ENCODE assay signal across 18 cellular contexts in genomic region chr13:99988469-99989375, GRCh38. TPM values are rescaled to one million over a fixed set of nuclear protein-coding genes. Genes with fewer than 3 reads are reported as not detected.
DNase-seq lines count a peak whose midpoint lies in the region; ATAC-seq and TF ChIP-seq lines count a peak whose summit lies in the region.
"Had no signal": no experiment of that assay in that cellular context is flagged by ENCODE, and none has a peak within 500 bp of the region (broad histone marks: within the 10 kb centered on the region; RNA-seq: fewer than 3 reads in every experiment).

No MANE protein-coding gene starts in this region.

- TF ChIP-seq EP300 in ovary (IDR thresholded peaks at IDR 0.05): no peak

- H3K4ac ChIP-seq in mesenchymal stem cell (ENCODE audit: low read depth in 1 of 2, low read length in 2 of 2): no peak overlapping the region

- WGBS in mesenchymal stem cell: 6% methylated on average over 41 of the region's 50 CpGs
- 9 to 12% (median 9%) methylated on average over 49 to 50 of the region's 50 CpGs for WGBS in ovary, 3 donors

- no peak overlapping the region for H4K91ac ChIP-seq in mesenchymal stem cell (ENCODE audit: low read length)

- peak overlapping the region; percentile 78 for H3K4me2 ChIP-seq in mesenchymal stem cell (ENCODE audit: low read length, poor library complexity, severe bottlenecking)
- H3K4me2 ChIP-seq: BLaER1 had no signal

- TF ChIP-seq CTCF in ovary (IDR thresholded peaks at IDR 0.05): no peak
- TF ChIP-seq CTCF in GM13977 (IDR thresholded peaks at IDR 0.05; ENCODE audit: extremely low read depth, insufficient read depth, missing control alignments): no peak

- intact Hi-C loops in ovary (cut with DNase I): no loop called here

- H2BK12ac ChIP-seq in mesenchymal stem cell (ENCODE audit: low read length in 2 of 2): no peak overlapping the region

- no peak overlapping the region for H2BK120ac ChIP-seq in mesenchymal stem cell (ENCODE audit: low read depth, low read length)

- H3K4me3 Mint-ChIP-seq in CD4-positive, CD25-positive, alpha-beta regulatory T cell: peak overlapping the region; percentile 48 to 83 (median 57)
- no peak overlapping the region for H3K4me3 Mint-ChIP-seq in central memory CD8-positive, alpha-beta T cell
- H3K4me3 Mint-ChIP-seq: activated T-cell treated with anti-CD3 and anti-CD28 coated beads, Interleukin-2, amount 50 U/mL, for 24 hours had no signal

- H3K9ac ChIP-seq in HUES48 (ENCODE audit: low read depth, low read length) (no peak overlapping the region), mesenchymal stem cell (ENCODE audit: low read length) (no peak overlapping the region)
- H3K9ac ChIP-seq: BLaER1 had no signal

- H3K27me3 Mint-ChIP-seq in CD4-positive, CD25-positive, alpha-beta regulatory T cell: peaks cover 94% of the 10 kb centered on the region
- peaks cover 94% of the 10 kb centered on the region for H3K27me3 Mint-ChIP-seq in central memory CD8-positive, alpha-beta T cell

- no peaks in the 10 kb centered on the region for H3K79me1 ChIP-seq in mesenchymal stem cell (replicated peaks; ENCODE audit: low read length, poor library complexity, severe bottlenecking)

- H3K18ac ChIP-seq in mesenchymal stem cell (ENCODE audit: low read depth in 1 of 2, low read length in 2 of 2): no peak overlapping the region

- H3K27ac Mint-ChIP-seq in CD4-positive, CD25-positive, alpha-beta regulatory T cell: no peak overlapping the region
- peak overlapping the region; percentile 79 for H3K27ac Mint-ChIP-seq in central memory CD8-positive, alpha-beta T cell (ENCODE audit: low read depth)

- H3K14ac ChIP-seq in mesenchymal stem cell (ENCODE audit: low read length in 2 of 2): no peak overlapping the region

- peaks cover 9 to 49% (median 26%) of the 10 kb centered on the region in 4 donors for H3K4me1 Mint-ChIP-seq in CD4-positive, CD25-positive, alpha-beta regulatory T cell
- H3K4me1 Mint-ChIP-seq in central memory CD8-positive, alpha-beta T cell: peaks cover 11% of the 10 kb centered on the region

- in situ Hi-C loops in GM13977 (cut with MboI; ENCODE audit: low pct_unique_long_range_greater_than_20kb, low sequenced_read_pairs, unreplicated experiment): loop anchor here (25.0 kb wide), 2 partner anchors 249 to 524 kb away; no protein-coding TSS in a partner anchor

- H3K9me3 ChIP-seq in CD4-positive, CD25-positive, alpha-beta regulatory T cell (ENCODE audit: control insufficient read depth in 2 of 2, low read length in 2 of 2): peaks cover 5 to 40% of the 10 kb centered on the region in 2 experiments
- H3K9me3 ChIP-seq in HUES48 (ENCODE audit: control insufficient read depth, insufficient read depth, low read length) (no peaks in the 10 kb centered on the region), mesenchymal stem cell (ENCODE audit: control insufficient read depth, low read length) (no peaks in the 10 kb centered on the region), ovary (no peaks in the 10 kb centered on the region)

- H2BK5ac ChIP-seq in mesenchymal stem cell (ENCODE audit: low read depth, low read length, poor library complexity, severe bottlenecking): peak overlapping the region; percentile 80

- peaks cover 58% of the 10 kb centered on the region for H3K27me3 ChIP-seq in CD4-positive, CD25-positive, alpha-beta regulatory T cell (ENCODE audit: control insufficient read depth, insufficient read depth, low read length)
- H3K27me3 ChIP-seq in HUES48 (ENCODE audit: control insufficient read depth, insufficient read depth, low read length): peaks cover 94% of the 10 kb centered on the region
- H3K27me3 ChIP-seq in mesenchymal stem cell (ENCODE audit: control insufficient read depth in 1 of 2, insufficient read depth in 1 of 2, low read length in 2 of 2): peaks cover 0 to 98% of the 10 kb centered on the region in 2 experiments
- peaks cover 3% of the 10 kb centered on the region for H3K27me3 ChIP-seq in ovary

- H3K9me3 Mint-ChIP-seq in CD4-positive, CD25-positive, alpha-beta regulatory T cell: peaks cover 0 to 27% (median 8%) of the 10 kb centered on the region in 7 donors
- H3K9me3 Mint-ChIP-seq in central memory CD8-positive, alpha-beta T cell: no peaks in the 10 kb centered on the region
- H3K9me3 Mint-ChIP-seq: activated T-cell treated with anti-CD3 and anti-CD28 coated beads, Interleukin-2, amount 50 U/mL, for 24 hours had no signal

- no peak for TF ChIP-seq POLR2A in ovary (IDR thresholded peaks at IDR 0.05)

- H3K36me3 ChIP-seq in CD4-positive, CD25-positive, alpha-beta regulatory T cell (ENCODE audit: control insufficient read depth, insufficient read depth, low read length): no peaks in the 10 kb centered on the region
- H3K36me3 ChIP-seq in HUES48 (ENCODE audit: control insufficient read depth, insufficient read depth, low read length): peaks cover 27% of the 10 kb centered on the region
- H3K36me3 ChIP-seq in mesenchymal stem cell (ENCODE audit: control insufficient read depth in 1 of 2, insufficient read depth in 2 of 2, low read depth in 1 of 2, low read length in 2 of 2): peaks cover 0 to 18% of the 10 kb centered on the region in 2 experiments
- H3K36me3 ChIP-seq in ovary: no peaks in the 10 kb centered on the region
- H3K36me3 ChIP-seq: BLaER1, SJSA1 had no signal

- H3K36me3 Mint-ChIP-seq in CD4-positive, CD25-positive, alpha-beta regulatory T cell: no peaks in the 10 kb centered on the region
- peaks cover 38% of the 10 kb centered on the region for H3K36me3 Mint-ChIP-seq in central memory CD8-positive, alpha-beta T cell (ENCODE audit: insufficient read depth)

- H4K8ac ChIP-seq in mesenchymal stem cell (ENCODE audit: low read length): no peak overlapping the region

- H3K27ac ChIP-seq in CD4-positive, CD25-positive, alpha-beta regulatory T cell (ENCODE audit: insufficient read depth, low read length, poor library complexity, severe bottlenecking): no peak overlapping the region
- peak overlapping the region; percentile 51 for H3K27ac ChIP-seq in HUES48 (ENCODE audit: low read depth, low read length)
- H3K27ac ChIP-seq in mesenchymal stem cell (ENCODE audit: low read length, poor library complexity, severe bottlenecking): peak overlapping the region; percentile 89
- H3K27ac ChIP-seq in ovary: no peak overlapping the region
- H3K27ac ChIP-seq: BLaER1, SJSA1 had no signal

- peaks cover 43% of the 10 kb centered on the region for H3K4me1 ChIP-seq in CD4-positive, CD25-positive, alpha-beta regulatory T cell (ENCODE audit: control insufficient read depth, insufficient read depth, low read length, poor library complexity, severe bottlenecking)
- peaks cover 69% of the 10 kb centered on the region for H3K4me1 ChIP-seq in HUES48 (ENCODE audit: control insufficient read depth, insufficient read depth, low read length)
- H3K4me1 ChIP-seq in mesenchymal stem cell (ENCODE audit: control insufficient read depth, insufficient read depth, low read depth, low read length): peaks cover 30% of the 10 kb centered on the region
- H3K4me1 ChIP-seq in ovary (ENCODE audit: insufficient read depth): peaks cover 1% of the 10 kb centered on the region
- H3K4me1 ChIP-seq: BLaER1 had no signal

- no peak overlapping the region for H3K4me3 ChIP-seq in CD4-positive, CD25-positive, alpha-beta regulatory T cell (ENCODE audit: low read depth, low read length)
- peak overlapping the region; percentile 56 for H3K4me3 ChIP-seq in HUES48 (ENCODE audit: low read depth, low read length)
- H3K4me3 ChIP-seq in mesenchymal stem cell (ENCODE audit: insufficient read depth in 1 of 2, low read depth in 1 of 2, low read length in 2 of 2): peak overlapping the region in 1 of 2 experiments; percentile 31
- H3K4me3 ChIP-seq in ovary: no peak overlapping the region
- H3K4me3 ChIP-seq: BLaER1, SJSA1 had no signal

- ATAC-seq in CD4-positive, CD25-positive, alpha-beta regulatory T cell (ENCODE audit: low read depth in 2 of 2): no peak
- ATAC-seq in central memory CD8-positive, alpha-beta T cell (replicated peaks; ENCODE audit: extremely low read depth, poor library complexity, severe bottlenecking): no peak
- no peak for ATAC-seq in HG02642 (IDR thresholded peaks at IDR 0.05; ENCODE audit: poor library complexity, unreplicated experiment)

- H2AFZ ChIP-seq in mesenchymal stem cell (ENCODE audit: low read depth, low read length): no peak overlapping the region

- DNase-seq in CD4-positive, CD25-positive, alpha-beta regulatory T cell: no peak
- DNase-seq in central memory CD8-positive, alpha-beta T cell (ENCODE audit: low spot score in 2 of 2): no peak
- DNase-seq in mesenchymal stem cell (no peak), NCI-H524 treated with DMSO at 0.1 percent for 48 hours (lab: John Stamatoyannopoulos, UW) (no peak), ovary (no peak), GM13977 (ENCODE audit: low spot score) (no peak)
- DNase-seq: activated T-cell treated with anti-CD3 and anti-CD28 coated beads, Interleukin-2, amount 50 U/mL, for 24 hours; GDM1; head of caudate nucleus; NCI-H1048; stimulated activated CD4-positive, alpha-beta T cell treated with anti-CD3 and anti-CD28 coated beads, Interleukin-4, amount 100 ng/mL, for 4 hours; stimulated activated naive CD4-positive, alpha-beta T cell treated with Interleukin-2 at 50 U/mL for 16 hours had no signal

- H2BK15ac ChIP-seq in mesenchymal stem cell (ENCODE audit: low read depth, poor library complexity, severe bottlenecking): no peak overlapping the region

- peak overlapping the region; percentile 75 for H2AK5ac ChIP-seq in mesenchymal stem cell (ENCODE audit: low read length, severe bottlenecking)

- H3K23ac ChIP-seq in mesenchymal stem cell (ENCODE audit: low read length in 2 of 2): no peak overlapping the region

RNA-seq across cellular contexts. Expression of gene ZIC2, which starts 7.1 kb away (rescaled TPM):
- not detected for total RNA-seq in CD4-positive, CD25-positive, alpha-beta regulatory T cell
- not detected for polyA plus RNA-seq in CD4-positive, CD25-positive, alpha-beta regulatory T cell
- not detected for polyA plus RNA-seq in mesenchymal stem cell (2013, experiment 1 of 2)
- polyA plus RNA-seq in mesenchymal stem cell (2013, experiment 2 of 2): not detected
- total RNA-seq in ovary: under 1 TPM in 1 of 7 donors, not detected in 6; 0.36 TPM
- under 1 TPM; 0.02 to 0.07 TPM for polyA plus RNA-seq in ovary
- total RNA-seq: mesenteric fat pad, renal cortical epithelial cell had no signal

RNA-seq across cellular contexts. Expression of gene ZIC5, which starts 17.2 kb away (rescaled TPM):
- not detected for total RNA-seq in CD4-positive, CD25-positive, alpha-beta regulatory T cell
- polyA plus RNA-seq in CD4-positive, CD25-positive, alpha-beta regulatory T cell: not detected
- not detected for polyA plus RNA-seq in mesenchymal stem cell (2013, experiment 1 of 2)
- not detected for polyA plus RNA-seq in mesenchymal stem cell (2013, experiment 2 of 2)
- total RNA-seq in ovary: under 1 TPM in 2 of 7 donors, not detected in 5; 0.10 to 0.11 TPM
- polyA plus RNA-seq in ovary: not detected
- total RNA-seq: mesenteric fat pad, renal cortical epithelial cell, SJSA1 had no signal

Comparison
In these comparisons a context has a peak if more than half of its experiments do, and no peak if none do; other contexts are left out.
1. H3K27ac ChIP-seq: peak in HUES48 (single experiment) and mesenchymal stem cell (single experiment); none in CD4-positive, CD25-positive, alpha-beta regulatory T cell (single experiment) and ovary (0 of 2).